14 cellular contexts compared by ENCODE assay signal in the genomic region with DNA sequence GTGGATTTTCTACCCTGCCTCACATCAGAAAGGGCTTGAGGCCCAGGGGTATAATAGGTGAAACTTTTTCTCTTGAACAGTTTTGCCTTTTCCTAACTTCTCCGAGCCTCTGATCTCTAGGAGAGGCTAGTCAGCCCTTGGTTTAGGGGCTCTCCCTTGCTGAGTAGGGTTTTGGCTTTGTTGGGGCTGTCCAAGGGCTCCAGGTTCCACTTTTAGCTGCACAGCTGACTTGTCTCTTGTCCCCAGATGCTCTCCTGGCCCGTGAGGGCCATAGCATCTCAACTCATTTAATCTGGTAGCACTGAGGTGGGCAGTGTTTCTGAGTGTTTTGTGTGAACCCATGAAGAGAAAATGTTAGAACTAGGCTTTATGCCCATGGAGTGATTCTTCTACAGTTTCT.
"Had no signal": no experiment of that assay in that cellular context is flagged by ENCODE, and none has a peak within 500 bp of the region (broad histone marks: within the 10 kb centered on the region; RNA-seq: fewer than 3 reads in every experiment).

No MANE protein-coding gene starts in this region.

- H3K27me3 ChIP-seq: ascending aorta, right lobe of liver, upper lobe of left lung had no signal

- H3K9me3 ChIP-seq: ascending aorta, right lobe of liver, upper lobe of left lung had no signal

- H3K4me3 ChIP-seq: ascending aorta, right lobe of liver, upper lobe of left lung had no signal

- H3K27me3 Mint-ChIP-seq: activated CD4-positive, alpha-beta T cell treated with anti-CD3 and anti-CD28 coated beads, Interleukin-2, amount 10 ng/mL, durations not matched to agents 24 days and 14 days; activated T-helper 17 cell treated with anti-CD3 and anti-CD28 coated beads, Interleukin-2, amount 50 U/mL, for 72 hours; progenitor cell of endocrine pancreas had no signal

- H3K4me1 ChIP-seq: right lobe of liver had no signal

- ATAC-seq: activated T-helper 17 cell treated with anti-CD3 and anti-CD28 coated beads, Interleukin-2, amount 50 U/mL, for 72 hours; esophagus mucosa; natural killer cell treated with Interleukin-12 subunit alpha and Interleukin-12 subunit beta and Interleukin-15 and Interleukin-18, amount 100 ng/mL, for 72 hours; right lobe of liver; stimulated activated naive CD8-positive, alpha-beta T cell treated with anti-CD3 and anti-CD28 coated beads, Interleukin-15, Interleukin-2, amounts not matched to agents 100 U/mL and 50 U/mL, for 24 hours had no signal

- H3K27ac Mint-ChIP-seq: activated CD4-positive, alpha-beta T cell treated with anti-CD3 and anti-CD28 coated beads, Interleukin-2, amount 10 ng/mL, durations not matched to agents 24 days and 14 days; activated naive CD4-positive, alpha-beta T cell treated with anti-CD3 and anti-CD28 coated beads for 36 hours; natural killer cell treated with Interleukin-12 subunit alpha and Interleukin-12 subunit beta and Interleukin-15 and Interleukin-18, amount 100 ng/mL, for 72 hours; progenitor cell of endocrine pancreas had no signal

- H3K4me3 Mint-ChIP-seq: activated CD4-positive, alpha-beta T cell treated with anti-CD3 and anti-CD28 coated beads, Interleukin-2, amount 10 ng/mL, durations not matched to agents 24 days and 14 days; activated naive CD4-positive, alpha-beta T cell treated with anti-CD3 and anti-CD28 coated beads for 36 hours; activated T-helper 17 cell treated with anti-CD3 and anti-CD28 coated beads, Interleukin-2, amount 50 U/mL, for 72 hours; natural killer cell treated with Interleukin-12 subunit alpha and Interleukin-12 subunit beta and Interleukin-15 and Interleukin-18, amount 100 ng/mL, for 72 hours had no signal

- DNase-seq: activated CD4-positive, alpha-beta T cell treated with anti-CD3 and anti-CD28 coated beads, Interleukin-2, amount 10 ng/mL, durations not matched to agents 24 days and 14 days; activated CD4-positive, CD25-positive, alpha-beta regulatory T cell; activated naive CD4-positive, alpha-beta T cell treated with anti-CD3 and anti-CD28 coated beads for 36 hours; hippocampal formation; mesenchymal stem cell; occipital lobe; right lobe of liver; stimulated activated naive CD8-positive, alpha-beta T cell treated with anti-CD3 and anti-CD28 coated beads, Interleukin-15, Interleukin-2, amounts not matched to agents 100 U/mL and 50 U/mL, for 24 hours; upper lobe of left lung had no signal

- H3K36me3 Mint-ChIP-seq: natural killer cell treated with Interleukin-12 subunit alpha and Interleukin-12 subunit beta and Interleukin-15 and Interleukin-18, amount 100 ng/mL, for 72 hours had no signal

- H3K36me3 ChIP-seq: ascending aorta, right lobe of liver, upper lobe of left lung had no signal

- H3K27ac ChIP-seq: ascending aorta, right lobe of liver, upper lobe of left lung had no signal
